ENCODE assay signal across 8 cellular contexts in the genomic region with DNA sequence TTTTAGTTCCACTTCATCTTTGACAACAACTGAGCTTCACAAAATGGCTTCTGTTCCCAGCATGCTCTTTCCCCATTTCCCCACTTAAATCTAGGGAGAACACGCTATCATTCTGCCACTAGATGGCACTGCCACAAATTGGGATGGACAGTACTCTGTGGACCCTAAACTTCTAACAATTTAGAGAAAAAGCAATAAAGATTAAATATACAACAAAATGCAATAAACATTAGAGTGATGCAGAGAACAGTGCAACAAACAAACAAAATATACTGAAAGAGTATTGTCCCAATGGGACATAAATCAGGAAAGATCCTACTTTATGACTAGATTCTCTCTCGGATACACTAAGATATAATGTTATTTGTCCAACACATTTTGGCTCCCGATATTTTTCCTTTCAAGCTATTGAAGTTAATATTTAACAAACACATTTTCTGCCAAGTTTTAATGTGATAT.
A peak's percentile ranks its signal among the peaks of the same experiment; 100 is the strongest.
DNase-seq lines count a peak whose midpoint lies in the region; ATAC-seq and TF ChIP-seq lines count a peak whose summit lies in the region.

No MANE protein-coding gene starts in this region.

- H3K9me3 Mint-ChIP-seq in CD8-positive, alpha-beta T cell: no peaks in the 10 kb centered on the region

- H3K4me2 ChIP-seq in KMS-11 (0 out of 2 replicates have a peak overlapping the region, but pooled peaks have one; percentile 8), smooth muscle cell (no peak overlapping the region)

- H3K9ac ChIP-seq in KMS-11 (no peak overlapping the region), smooth muscle cell (ENCODE audit: low read depth) (no peak overlapping the region)

- no peak overlapping the region for H3K4me3 ChIP-seq in CD8-positive, alpha-beta T cell (ENCODE audit: low read depth, low read length)
- H3K4me3 ChIP-seq in KMS-11 (IDR thresholded peaks at IDR 0.05; ENCODE audit: insufficient read depth, low read depth, low read length) (no peak overlapping the region), gastroesophageal sphincter (no peak overlapping the region), smooth muscle cell (no peak overlapping the region)

- no peaks in the 10 kb centered on the region for H3K36me3 ChIP-seq in CD8-positive, alpha-beta T cell (ENCODE audit: insufficient read depth, low read length)
- H3K36me3 ChIP-seq in KMS-11 (ENCODE audit: insufficient read depth) (no peaks in the 10 kb centered on the region), gastroesophageal sphincter (no peaks in the 10 kb centered on the region), smooth muscle cell (ENCODE audit: low read depth) (no peaks in the 10 kb centered on the region)

- H3K4me3 Mint-ChIP-seq in CD8-positive, alpha-beta T cell: no peak overlapping the region

- intact Hi-C loops in CD8-positive, alpha-beta T cell (cut with DNase I, micrococcal nuclease): loop anchor here in 1 of 2 experiments (2.0 kb wide), 1 partner anchor 590 kb away; no protein-coding TSS in a partner anchor

- no peaks in the 10 kb centered on the region for H3K27me3 ChIP-seq in CD8-positive, alpha-beta T cell (ENCODE audit: insufficient read depth, low read length)
- H3K27me3 ChIP-seq in KMS-11 (ENCODE audit: insufficient read depth, low read depth): no peaks in the 10 kb centered on the region
- no peaks in the 10 kb centered on the region for H3K27me3 ChIP-seq in gastroesophageal sphincter
- H3K27me3 ChIP-seq in smooth muscle cell (ENCODE audit: low read depth): no peaks in the 10 kb centered on the region

- no peaks in the 10 kb centered on the region for H3K36me3 Mint-ChIP-seq in CD8-positive, alpha-beta T cell

- no peak for ATAC-seq in CD8-positive, alpha-beta T cell
- peak; percentile 74 for ATAC-seq in GM18517 (IDR thresholded peaks at IDR 0.05; ENCODE audit: unreplicated experiment)
- ATAC-seq in gastroesophageal sphincter: no peak
- no peak for ATAC-seq in GM19035 (IDR thresholded peaks at IDR 0.05; ENCODE audit: unreplicated experiment)
- no peak for ATAC-seq in GM21786 (IDR thresholded peaks at IDR 0.05; ENCODE audit: unreplicated experiment)

- peaks cover 5% of the 10 kb centered on the region for H3K4me1 ChIP-seq in CD8-positive, alpha-beta T cell (ENCODE audit: insufficient read depth, low read length)
- H3K4me1 ChIP-seq in KMS-11 (ENCODE audit: low read depth, poor library complexity, severe bottlenecking) (peaks cover 3% of the 10 kb centered on the region), gastroesophageal sphincter (no peaks in the 10 kb centered on the region), smooth muscle cell (ENCODE audit: low read depth) (no peaks in the 10 kb centered on the region)

- CTCF ChIA-PET in CD8-positive, alpha-beta T cell (lab: Charles Lee): interaction anchor here (0.7 to 1.6 kb wide), 3 partner anchors 15 to 591 kb away, joined by 3 to 5 read pairs (median 3); no protein-coding TSS in a partner anchor

- H3K27ac Mint-ChIP-seq in CD8-positive, alpha-beta T cell: no peak overlapping the region

- H3K9me3 ChIP-seq in CD8-positive, alpha-beta T cell (ENCODE audit: low read length): no peaks in the 10 kb centered on the region
- H3K9me3 ChIP-seq in gastroesophageal sphincter (no peaks in the 10 kb centered on the region), smooth muscle cell (replicated peaks; ENCODE audit: low read depth) (no peaks in the 10 kb centered on the region)

- TF ChIP-seq CTCF in CD8-positive, alpha-beta T cell (IDR thresholded peaks at IDR 0.05): peak; percentile 56
- TF ChIP-seq CTCF in KMS-11 (conservative IDR thresholded peaks at IDR 0.05; ENCODE audit: low read depth, low read length) (peak; percentile 73), VCaP (conservative IDR thresholded peaks at IDR 0.05) (peak; percentile 74), gastroesophageal sphincter (IDR thresholded peaks at IDR 0.05) (peak in 3 of 4 experiments; percentile 19 to 64 (median 29)), smooth muscle cell (IDR thresholded peaks at IDR 0.05; ENCODE audit: borderline replicate concordance, insufficient read depth, poor library complexity, severe bottlenecking) (peak; percentile 62)

- POLR2A ChIA-PET in CD8-positive, alpha-beta T cell (lab: Charles Lee): no interaction called here

- TF ChIP-seq POLR2A in gastroesophageal sphincter (IDR thresholded peaks at IDR 0.05): no peak

- H4K20me1 ChIP-seq in KMS-11 (ENCODE audit: insufficient read depth) (no peaks in the 10 kb centered on the region), smooth muscle cell (ENCODE audit: low read depth) (no peaks in the 10 kb centered on the region)

- no peak overlapping the region for H3K27ac ChIP-seq in CD8-positive, alpha-beta T cell (ENCODE audit: low read depth, low read length)
- H3K27ac ChIP-seq in KMS-11: no peak overlapping the region
- no peak overlapping the region for H3K27ac ChIP-seq in VCaP
- no peak overlapping the region for H3K27ac ChIP-seq in gastroesophageal sphincter
- H3K27ac ChIP-seq in smooth muscle cell (ENCODE audit: low read depth): no peak overlapping the region

- peak in 1 of 7 experiments; percentile 6 for DNase-seq in CD8-positive, alpha-beta T cell
- no peak for DNase-seq in smooth muscle cell (lab: John Stamatoyannopoulos, UW; ENCODE audit: unreplicated experiment)

- H2AFZ ChIP-seq in KMS-11 (ENCODE audit: low read depth): peak overlapping the region; percentile 91
- peak overlapping the region; percentile 91 for H2AFZ ChIP-seq in smooth muscle cell (ENCODE audit: low read depth)

- H3K27me3 Mint-ChIP-seq in CD8-positive, alpha-beta T cell (ENCODE audit: low read depth): no peaks in the 10 kb centered on the region

- no peaks in the 10 kb centered on the region for H3K79me2 ChIP-seq in KMS-11 (ENCODE audit: insufficient read depth, low read depth)
- no peaks in the 10 kb centered on the region for H3K79me2 ChIP-seq in smooth muscle cell (ENCODE audit: low read depth)

- WGBS in gastroesophageal sphincter (ENCODE audit: low coverage in 1 of 2), 2 donors: 47 to 79% methylated on average over 2 to 3 of the region's 3 CpGs
- WGBS in smooth muscle cell (ENCODE audit: low lambda C conversion rate): 73% methylated on average over 3 of the region's 3 CpGs

- H3F3A ChIP-seq in smooth muscle cell (ENCODE audit: low read depth): no peaks in the 10 kb centered on the region

- peaks cover 15% of the 10 kb centered on the region for H3K4me1 Mint-ChIP-seq in CD8-positive, alpha-beta T cell (ENCODE audit: low read depth)

- TF ChIP-seq EP300 in gastroesophageal sphincter (IDR thresholded peaks at IDR 0.05): no peak
